ENCODE assay signal across 15 cellular contexts in the genomic region with DNA sequence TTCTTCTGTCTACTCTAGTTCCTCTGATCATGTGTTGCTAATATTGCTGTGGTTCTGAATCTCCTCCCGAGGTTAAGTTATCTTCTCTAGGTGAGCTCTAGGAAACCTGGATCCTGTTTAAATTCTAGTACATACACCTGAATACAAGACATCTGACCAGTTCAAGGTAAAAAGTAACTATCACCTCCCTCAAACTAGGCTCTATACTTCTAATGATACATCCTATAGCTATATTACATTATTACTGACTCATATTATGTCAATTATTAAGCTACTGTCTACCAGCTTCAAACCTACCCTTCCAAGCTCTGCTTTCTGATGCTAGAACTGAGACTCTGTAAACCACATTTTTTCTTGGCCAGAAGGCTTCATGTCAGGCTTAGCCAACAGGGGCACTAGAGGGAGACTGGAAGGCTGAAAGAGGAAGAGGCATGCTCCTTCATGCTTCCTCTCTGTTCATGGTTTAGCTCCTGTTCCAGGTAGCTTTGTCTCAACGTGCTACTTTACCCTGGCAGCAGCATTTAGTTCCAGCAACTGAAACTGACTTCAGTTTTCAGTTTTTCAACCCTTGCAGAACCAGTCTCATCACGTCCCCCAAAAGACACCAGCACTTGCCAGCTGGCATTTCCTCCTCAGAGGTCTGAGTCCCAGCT.
A peak's percentile ranks its signal among the peaks of the same experiment; 100 is the strongest.
DNase-seq lines count a peak whose midpoint lies in the region; ATAC-seq and TF ChIP-seq lines count a peak whose summit lies in the region.
"Had no signal": no experiment of that assay in that cellular context is flagged by ENCODE, and none has a peak within 500 bp of the region (broad histone marks: within the 10 kb centered on the region; RNA-seq: fewer than 3 reads in every experiment).

No MANE protein-coding gene starts in this region.

- H3K27ac ChIP-seq in Karpas-422 (ENCODE audit: low read length) = no peak overlapping the region
- no peak overlapping the region for H3K27ac ChIP-seq in neural progenitor cell

- TF ChIP-seq CTCF in natural killer cell (IDR thresholded peaks at IDR 0.05) (no peak), neural progenitor cell (IDR thresholded peaks at IDR 0.05) (no peak)

- H3K9me3 Mint-ChIP-seq in natural killer cell = peaks cover 2 to 3% of the 10 kb centered on the region in 2 donors
- H3K9me3 Mint-ChIP-seq in neural progenitor cell = peaks cover 3% of the 10 kb centered on the region
- peaks cover 12% of the 10 kb centered on the region for H3K9me3 Mint-ChIP-seq in activated CD4-positive, alpha-beta T cell treated with anti-CD3 and anti-CD28 coated beads, Interleukin-2, amount 10 ng/mL, durations not matched to agents 7 days and 5 days

- ATAC-seq in natural killer cell (no peak), GM21576 (IDR thresholded peaks at IDR 0.05; ENCODE audit: unreplicated experiment) (no peak)
- ATAC-seq: activated T-cell treated with anti-CD3 and anti-CD28 coated beads, Interleukin-2, amount 50 U/mL, for 72 hours had no signal

- H3K4me1 Mint-ChIP-seq in natural killer cell (peaks cover 47 to 49% of the 10 kb centered on the region in 2 donors), neural progenitor cell (peaks cover 5% of the 10 kb centered on the region)
- peaks cover 31% of the 10 kb centered on the region for H3K4me1 Mint-ChIP-seq in activated CD4-positive, alpha-beta T cell treated with anti-CD3 and anti-CD28 coated beads, Interleukin-2, amount 10 ng/mL, durations not matched to agents 7 days and 5 days
- H3K4me1 Mint-ChIP-seq: IgD-negative memory B cell had no signal

- no peaks in the 10 kb centered on the region for H4K20me1 ChIP-seq in Karpas-422 (ENCODE audit: insufficient read depth, low read depth, low read length)
- no peaks in the 10 kb centered on the region for H4K20me1 ChIP-seq in neural progenitor cell (ENCODE audit: low read depth)

- POLR2A ChIA-PET in activated CD4-positive, alpha-beta T cell treated with anti-CD3 and anti-CD28 coated beads, Interleukin-2, amount 10 ng/mL, durations not matched to agents 7 days and 5 days (lab: Charles Lee) = no interaction called here

- H3K27me3 ChIP-seq in Karpas-422 (ENCODE audit: low read length) = no peaks in the 10 kb centered on the region
- H3K27me3 ChIP-seq in neural progenitor cell = no peaks in the 10 kb centered on the region

- no peak overlapping the region for H2AFZ ChIP-seq in Karpas-422 (ENCODE audit: low read length)
- no peak overlapping the region for H2AFZ ChIP-seq in neural progenitor cell (replicated peaks)

- peaks cover 8% of the 10 kb centered on the region for H3K36me3 Mint-ChIP-seq in natural killer cell
- no peaks in the 10 kb centered on the region for H3K36me3 Mint-ChIP-seq in neural progenitor cell
- peaks cover 12% of the 10 kb centered on the region for H3K36me3 Mint-ChIP-seq in activated CD4-positive, alpha-beta T cell treated with anti-CD3 and anti-CD28 coated beads, Interleukin-2, amount 10 ng/mL, durations not matched to agents 7 days and 5 days (ENCODE audit: low read depth)
- H3K36me3 Mint-ChIP-seq: IgD-negative memory B cell had no signal

- DNase-seq in SIG-M5 treated with dmso at 0.1 percent for 504 hours (lab: John Stamatoyannopoulos, UW; ENCODE audit: unreplicated experiment) = peak; percentile 63
- DNase-seq in SIG-M5 (lab: John Stamatoyannopoulos, UW) = no peak
- DNase-seq in Karpas-422 = peak; percentile 69
- peak; percentile 15 for DNase-seq in SK-MEL-5 (ENCODE audit: low read depth, low spot score)
- DNase-seq in natural killer cell = no peak
- DNase-seq in neural progenitor cell (ENCODE audit: low spot score) = no peak
- DNase-seq in activated CD4-positive, alpha-beta T cell treated with anti-CD3 and anti-CD28 coated beads, Interleukin-2, amount 10 ng/mL, durations not matched to agents 7 days and 5 days = no peak
- DNase-seq: 8988T; activated T-cell treated with anti-CD3 and anti-CD28 coated beads, Interleukin-2, amount 50 U/mL, for 72 hours; amygdala; nucleus accumbens; small intestine had no signal

- in situ Hi-C loops in SK-MEL-5 (cut with HindIII; ENCODE audit: low pct_unique_long_range_greater_than_20kb, low sequenced_read_pairs) = no loop called here

- H3K9ac ChIP-seq in Karpas-422 (ENCODE audit: low read length) = no peak overlapping the region
- no peak overlapping the region for H3K9ac ChIP-seq in neural progenitor cell

- H3F3A ChIP-seq in neural progenitor cell (ENCODE audit: low read depth) = no peaks in the 10 kb centered on the region

- H3K4me2 ChIP-seq in Karpas-422 (ENCODE audit: low read depth, low read length, poor library complexity, severe bottlenecking) = no peak overlapping the region
- H3K4me2 ChIP-seq in neural progenitor cell = no peak overlapping the region

- H3K36me3 ChIP-seq in Karpas-422 (ENCODE audit: insufficient read depth, low read length) (no peaks in the 10 kb centered on the region), neural progenitor cell (no peaks in the 10 kb centered on the region)

- H3K27ac Mint-ChIP-seq in natural killer cell (peak overlapping the region in 1 of 2 donors; percentile 52), neural progenitor cell (no peak overlapping the region)
- H3K27ac Mint-ChIP-seq in activated CD4-positive, alpha-beta T cell treated with anti-CD3 and anti-CD28 coated beads, Interleukin-2, amount 10 ng/mL, durations not matched to agents 7 days and 5 days = no peak overlapping the region
- H3K27ac Mint-ChIP-seq: activated T-cell treated with anti-CD3 and anti-CD28 coated beads, Interleukin-2, amount 50 U/mL, for 72 hours; dendritic cell treated with granulocyte-macrophage colony-stimulating factor and Interleukin-4, amounts not matched to agents 40 ng/mL and 50 ng/mL, for 4 days; IgD-negative memory B cell had no signal

- intact Hi-C loops in natural killer cell (cut with micrococcal nuclease) = no loop called here

- CTCF ChIA-PET in activated CD4-positive, alpha-beta T cell treated with anti-CD3 and anti-CD28 coated beads, Interleukin-2, amount 10 ng/mL, durations not matched to agents 7 days and 5 days (lab: Charles Lee) = interaction anchor here (0.6 to 1.7 kb wide), 6 partner anchors 9 to 1876 kb away, joined by 3 to 5 read pairs (median 3); no protein-coding TSS in a partner anchor

- peak overlapping the region; percentile 14 for H3K4me3 Mint-ChIP-seq in natural killer cell
- H3K4me3 Mint-ChIP-seq in neural progenitor cell = no peak overlapping the region
- no peak overlapping the region for H3K4me3 Mint-ChIP-seq in activated CD4-positive, alpha-beta T cell treated with anti-CD3 and anti-CD28 coated beads, Interleukin-2, amount 10 ng/mL, durations not matched to agents 7 days and 5 days
- H3K4me3 Mint-ChIP-seq: activated T-cell treated with anti-CD3 and anti-CD28 coated beads, Interleukin-2, amount 50 U/mL, for 72 hours; dendritic cell treated with granulocyte-macrophage colony-stimulating factor and Interleukin-4, amounts not matched to agents 40 ng/mL and 50 ng/mL, for 4 days; IgD-negative memory B cell had no signal

- H3K27me3 Mint-ChIP-seq in natural killer cell (ENCODE audit: low read depth in 2 of 2) = peaks cover 0 to under 1% of the 10 kb centered on the region in 2 donors
- peaks cover 2% of the 10 kb centered on the region for H3K27me3 Mint-ChIP-seq in neural progenitor cell (ENCODE audit: insufficient read depth, low read depth)
- peaks cover 7% of the 10 kb centered on the region for H3K27me3 Mint-ChIP-seq in activated CD4-positive, alpha-beta T cell treated with anti-CD3 and anti-CD28 coated beads, Interleukin-2, amount 10 ng/mL, durations not matched to agents 7 days and 5 days
- H3K27me3 Mint-ChIP-seq: dendritic cell treated with granulocyte-macrophage colony-stimulating factor and Interleukin-4, amounts not matched to agents 40 ng/mL and 50 ng/mL, for 4 days had no signal

- H3K9me3 ChIP-seq in Karpas-422 (ENCODE audit: low read length) (no peaks in the 10 kb centered on the region), neural progenitor cell (ENCODE audit: low read depth) (no peaks in the 10 kb centered on the region)

- H3K4me3 ChIP-seq in Karpas-422 (ENCODE audit: low read length) = no peak overlapping the region
- H3K4me3 ChIP-seq in neural progenitor cell = no peak overlapping the region

- H3K79me2 ChIP-seq in Karpas-422 (ENCODE audit: low read length) (no peaks in the 10 kb centered on the region), neural progenitor cell (ENCODE audit: low read depth) (no peaks in the 10 kb centered on the region)

- no peaks in the 10 kb centered on the region for H3K4me1 ChIP-seq in Karpas-422 (ENCODE audit: low read length)
- no peaks in the 10 kb centered on the region for H3K4me1 ChIP-seq in neural progenitor cell

- no peaks in the 10 kb centered on the region for H3K9me2 ChIP-seq in Karpas-422 (replicated peaks; ENCODE audit: insufficient read depth, low read length)

Comparison
In these comparisons a context has a peak if more than half of its experiments do, and no peak if none do; other contexts are left out.
1. DNase-seq: peak in SIG-M5 treated with dmso at 0.1 percent for 504 hours (single experiment), Karpas-422 (single experiment) and SK-MEL-5 (single experiment); none in SIG-M5 (single experiment), natural killer cell (single experiment), neural progenitor cell (single experiment) and activated CD4-positive, alpha-beta T cell treated with anti-CD3 and anti-CD28 coated beads, Interleukin-2, amount 10 ng/mL, durations not matched to agents 7 days and 5 days (single experiment).